Comparison of ENCODE assay signal across 8 cellular contexts in genomic region chr3:39255503-39256325, GRCh38. TPM values are rescaled to one million over a fixed set of nuclear protein-coding genes. Genes with fewer than 3 reads are reported as not detected.
DNase-seq lines count a peak whose midpoint lies in the region; ATAC-seq and TF ChIP-seq lines count a peak whose summit lies in the region.

No MANE protein-coding gene starts in this region.

- H3K4me3 ChIP-seq in mesenchymal stem cell (ENCODE audit: insufficient read depth in 1 of 2, low read depth in 1 of 2, low read length in 2 of 2) (no peak overlapping the region), osteoblast (ENCODE audit: insufficient read depth, low read length) (no peak overlapping the region)

- H3K27me3 ChIP-seq in mesenchymal stem cell (ENCODE audit: control insufficient read depth in 1 of 2, insufficient read depth in 1 of 2, low read length in 2 of 2) (peaks cover 16 to 35% of the 10 kb centered on the region in 2 experiments), osteoblast (ENCODE audit: insufficient read depth, low read length) (peaks cover 36% of the 10 kb centered on the region)

- H3K27ac ChIP-seq in angular gyrus (ENCODE audit: low read depth, low read length) = peak overlapping the region; percentile 37
- H3K27ac ChIP-seq in mesenchymal stem cell (ENCODE audit: low read length, poor library complexity, severe bottlenecking) = no peak overlapping the region
- H3K27ac ChIP-seq in osteoblast (ENCODE audit: low read depth, low read length) = no peak overlapping the region

- in situ Hi-C loops in GM13976 (cut with MboI; ENCODE audit: low sequenced_read_pairs, unreplicated experiment) = no loop called here

- H3K36me3 Mint-ChIP-seq in HFFc6 (ENCODE audit: low read depth) = no peaks in the 10 kb centered on the region

- H3K9me3 Mint-ChIP-seq in HFFc6 = no peaks in the 10 kb centered on the region

- TF ChIP-seq CTCF in GM13976 (IDR thresholded peaks at IDR 0.05; ENCODE audit: borderline replicate concordance, control extremely low read depth, extremely low read depth, insufficient read depth, missing control alignments) (no peak), GM20000 (IDR thresholded peaks at IDR 0.05; ENCODE audit: extremely low read depth, missing control alignments) (no peak), osteoblast (IDR thresholded peaks at IDR 0.05; ENCODE audit: extremely low read depth, low read depth, low read length) (no peak), HFFc6 (IDR thresholded peaks at IDR 0.05) (no peak)

- no peaks in the 10 kb centered on the region for H3K4me1 ChIP-seq in mesenchymal stem cell (ENCODE audit: control insufficient read depth, insufficient read depth, low read depth, low read length)
- H3K4me1 ChIP-seq in osteoblast (ENCODE audit: insufficient read depth, low read length) = peaks cover 10% of the 10 kb centered on the region

- H3K36me3 ChIP-seq in mesenchymal stem cell (ENCODE audit: control insufficient read depth in 1 of 2, insufficient read depth in 2 of 2, low read depth in 1 of 2, low read length in 2 of 2) (no peaks in the 10 kb centered on the region), osteoblast (ENCODE audit: insufficient read depth, low read length) (no peaks in the 10 kb centered on the region)

- no peak overlapping the region; the same call in 1 of the 2 replicates for H3K27ac Mint-ChIP-seq in HFFc6

- H3K79me1 ChIP-seq in mesenchymal stem cell (replicated peaks; ENCODE audit: low read length, poor library complexity, severe bottlenecking) = no peaks in the 10 kb centered on the region

- no peak overlapping the region for H3K4ac ChIP-seq in mesenchymal stem cell (ENCODE audit: low read depth in 1 of 2, low read length in 2 of 2)

- H4K8ac ChIP-seq in mesenchymal stem cell (ENCODE audit: low read length) = no peak overlapping the region

- H3K9me3 ChIP-seq in mesenchymal stem cell (ENCODE audit: control insufficient read depth, low read length) (no peaks in the 10 kb centered on the region), osteoblast (ENCODE audit: low read depth, low read length) (no peaks in the 10 kb centered on the region)

- H3K9ac ChIP-seq in mesenchymal stem cell (ENCODE audit: low read length) = no peak overlapping the region

- H4K91ac ChIP-seq in mesenchymal stem cell (ENCODE audit: low read length) = no peak overlapping the region

- no peak overlapping the region for H2BK15ac ChIP-seq in mesenchymal stem cell (ENCODE audit: low read depth, poor library complexity, severe bottlenecking)

- no peak overlapping the region for H2AK5ac ChIP-seq in mesenchymal stem cell (ENCODE audit: low read length, severe bottlenecking)

- H2BK5ac ChIP-seq in mesenchymal stem cell (ENCODE audit: low read depth, low read length, poor library complexity, severe bottlenecking) = no peak overlapping the region

- H2AFZ ChIP-seq in mesenchymal stem cell (ENCODE audit: low read depth, low read length) = no peak overlapping the region
- H2AFZ ChIP-seq in osteoblast (ENCODE audit: low read length) = no peak overlapping the region

- no peak overlapping the region for H2BK12ac ChIP-seq in mesenchymal stem cell (ENCODE audit: low read length in 2 of 2)

- peak; percentile 71 for DNase-seq in GM13976 (ENCODE audit: low spot score)
- peak; percentile 73 for DNase-seq in GM20000 (ENCODE audit: low spot score)
- DNase-seq in mesenchymal stem cell = no peak
- DNase-seq in osteoblast (ENCODE audit: insufficient read length, low spot score, missing footprints) = no peak
- DNase-seq in kidney tubule cell (ENCODE audit: low spot score) = no peak
- no peak for DNase-seq in HFFc6

- no peaks in the 10 kb centered on the region for H4K20me1 ChIP-seq in osteoblast (ENCODE audit: insufficient read depth, low read length)

- H2BK120ac ChIP-seq in mesenchymal stem cell (ENCODE audit: low read depth, low read length) = no peak overlapping the region

- no peak overlapping the region for H3K4me2 ChIP-seq in mesenchymal stem cell (ENCODE audit: low read length, poor library complexity, severe bottlenecking)
- no peak overlapping the region for H3K4me2 ChIP-seq in osteoblast (ENCODE audit: insufficient read depth, low read length)

- peaks cover 24% of the 10 kb centered on the region for H3K4me1 Mint-ChIP-seq in HFFc6 (ENCODE audit: low read depth)

- no peak overlapping the region for H3K14ac ChIP-seq in mesenchymal stem cell (ENCODE audit: low read length in 2 of 2)

- no peak overlapping the region for H3K18ac ChIP-seq in mesenchymal stem cell (ENCODE audit: low read depth in 1 of 2, low read length in 2 of 2)

- WGBS in mesenchymal stem cell = 70% methylated on average over 5 of the region's 5 CpGs

- ATAC-seq in HG03520 (IDR thresholded peaks at IDR 0.05; ENCODE audit: unreplicated experiment) = peak; percentile 97

- H3K4me3 Mint-ChIP-seq in HFFc6 = no peak overlapping the region

- no peaks in the 10 kb centered on the region for H3K79me2 ChIP-seq in osteoblast (ENCODE audit: insufficient read depth, low read length)

- H3K27me3 Mint-ChIP-seq in HFFc6 (ENCODE audit: insufficient read depth) = peaks cover 37% of the 10 kb centered on the region

- no peak overlapping the region for H3K23ac ChIP-seq in mesenchymal stem cell (ENCODE audit: low read length in 2 of 2)

RNA-seq across cellular contexts. Expression of gene CX3CR1, which starts 24.1 kb away (rescaled TPM):
- not detected for polyA plus RNA-seq in mesenchymal stem cell (2013, experiment 1 of 2)
- 0.01 TPM for polyA plus RNA-seq in mesenchymal stem cell (2013, experiment 2 of 2)
- under 0.01 TPM in 2 replicates for total RNA-seq in osteoblast
- not detected for total RNA-seq in HFFc6 (2021; fragmentation: NEBNext Ultra II Directional; extraction: Animal tissue kit (Norgen Biotek cat#: 25700))

Comparison
In these comparisons a context has a peak if more than half of its experiments do, and no peak if none do; other contexts are left out.
1. DNase-seq: peak in GM13976 (single experiment) and GM20000 (single experiment); none in mesenchymal stem cell (single experiment), osteoblast (single experiment), kidney tubule cell (single experiment) and HFFc6 (single experiment).